8 cellular contexts compared by ENCODE assay signal in genomic region chr3:52536369-52537164, GRCh38. TPM values are rescaled to one million over a fixed set of nuclear protein-coding genes. Genes with fewer than 3 reads are reported as not detected.
A peak's percentile ranks its signal among the peaks of the same experiment; 100 is the strongest.
DNase-seq lines count a peak whose midpoint lies in the region; ATAC-seq, FAIRE-seq and TF ChIP-seq lines count a peak whose summit lies in the region.

Gene UQCC5, plus strand, starts transcription at chr3:52536605. Its CDS starts 151 bp downstream, at chr3:52536756.

- peak within 1 kb of the TSS; percentile 54 to 87 (median 62) for H3K4me3 ChIP-seq in HepG2 (replicated peaks in 1 of 3; ENCODE audit: insufficient read depth in 1 of 3, low read depth in 2 of 3, low read length in 3 of 3)

- TF ChIP-seq POLR2A in HepG2 (IDR thresholded peaks at IDR 0.05; ENCODE audit: insufficient read depth in 1 of 2, low read depth in 2 of 2, low read length in 2 of 2), result peak in 1 of 2 experiments; percentile 94; a peak in 2 of 4 replicates

- H2AFZ ChIP-seq in HepG2 (ENCODE audit: low read length), result no peak within 1 kb of the TSS

- DNase-seq in CD4-positive, alpha-beta T cell, result peak; percentile 93 to 98 (median 96)
- DNase-seq in NCI-H774 (lab: John Stamatoyannopoulos, UW) (peak; percentile 90), dermis blood vessel endothelial cell (peak; percentile 99), HepG2 (ENCODE audit: low spot score) (peak; percentile 96)
- peak; percentile 97 to 98 for DNase-seq in activated CD4-positive, alpha-beta T cell treated with anti-CD3 and anti-CD28 coated beads, Interleukin-2, amount 50 U/mL, for 48 hours
- DNase-seq in stimulated activated CD4-positive, alpha-beta T cell treated with anti-CD3 and anti-CD28 coated beads, Interleukin-2, amount 100 ng/mL, for 48 hours, result peak; percentile 94 to 95

- peak; percentile 81 for FAIRE-seq in HepG2 (lab: Jason Lieb, UNC)

- H3K27ac ChIP-seq in CD4-positive, alpha-beta T cell (ENCODE audit: low read depth, low read length), result peak within 1 kb of the TSS; percentile 71
- H3K27ac ChIP-seq in HepG2 (ENCODE audit: extremely low read length, insufficient read depth, low read length), result peak within 1 kb of the TSS; percentile 87

- POLR2A ChIA-PET in CD4-positive, alpha-beta T cell (lab: Charles Lee), result interaction anchor here (0.6 to 1.3 kb wide), 12 partner anchors 8 to 480 kb away, joined by 3 to 9 read pairs (median 4); partner anchors contain the start of genes DUSP7, GLT8D1 and SPCS1
- POLR2A ChIA-PET in HepG2 (lab: Yijun Ruan, JAX), result interaction anchor here (0.7 to 1.1 kb wide), 13 partner anchors 8 to 298 kb away, joined by 3 to 13 read pairs (median 4); partner anchors contain the start of gene TWF2

- peaks cover 60% of the 10 kb centered on the region for H3K4me1 Mint-ChIP-seq in CD4-positive, alpha-beta T cell (ENCODE audit: low read depth)

- H3K9ac ChIP-seq in HepG2 (ENCODE audit: insufficient read depth, low read depth, low read length), result peak within 1 kb of the TSS; percentile 93

- no peak for TF ChIP-seq RAD21 in HepG2 (CRISPR knock-in tag; IDR thresholded peaks at IDR 0.05)

- peak within 1 kb of the TSS; percentile 98 for H3K4me2 ChIP-seq in HepG2 (ENCODE audit: low read depth, low read length)

- TF ChIP-seq EP300 in HepG2 (IDR thresholded peaks at IDR 0.05; ENCODE audit: low read depth in 2 of 2, low read length in 2 of 2), result no peak
- no peak for TF ChIP-seq EP300 in HepG2 (CRISPR knock-in tag; IDR thresholded peaks at IDR 0.05; ENCODE audit: borderline replicate concordance)

- ATAC-seq in CD4-positive, alpha-beta T cell (ENCODE audit: poor library complexity), result peak; percentile 89
- ATAC-seq in GM19438 (IDR thresholded peaks at IDR 0.05; ENCODE audit: low read depth, unreplicated experiment), result peak; percentile 85
- ATAC-seq in HG03571 (IDR thresholded peaks at IDR 0.05; ENCODE audit: unreplicated experiment), result peak; percentile 81
- ATAC-seq in HepG2, result peak; percentile 86

- peak within 1 kb of the TSS; percentile 95 for H3K27ac Mint-ChIP-seq in CD4-positive, alpha-beta T cell

- no peaks in the 10 kb centered on the region for H3K9me3 Mint-ChIP-seq in CD4-positive, alpha-beta T cell

- in situ Hi-C loops in HepG2 (cut with HindIII; ENCODE audit: extremely low pct_ligation_motif_present, low pct_unique_long_range_greater_than_20kb), result no loop called here

- H3K4me3 Mint-ChIP-seq in CD4-positive, alpha-beta T cell, result peak within 1 kb of the TSS; percentile 99

- no peaks in the 10 kb centered on the region for H3K9me3 ChIP-seq in CD4-positive, alpha-beta T cell (ENCODE audit: control insufficient read depth, low read length)
- H3K9me3 ChIP-seq in HepG2 (ENCODE audit: low read length), result no peaks in the 10 kb centered on the region

- H4K20me1 ChIP-seq in HepG2 (ENCODE audit: insufficient read depth, low read length), result peaks cover 17% of the 10 kb centered on the region

- CTCF ChIA-PET in CD4-positive, alpha-beta T cell (lab: Charles Lee), result interaction anchor here (0.9 kb wide), 1 partner anchor 10 kb away, joined by 3 read pairs; no protein-coding TSS in a partner anchor
- CTCF ChIA-PET in HepG2 (lab: Yijun Ruan, JAX; ENCODE audit: low intra/inter-chr PET ratio, low total read pairs), result no interaction called here

- H3K27me3 ChIP-seq in CD4-positive, alpha-beta T cell (ENCODE audit: control insufficient read depth, insufficient read depth, low read length), result no peaks in the 10 kb centered on the region
- no peaks in the 10 kb centered on the region; a peak in 1 of 5 replicates for H3K27me3 ChIP-seq in HepG2 (ENCODE audit: control insufficient read depth in 1 of 2, insufficient read depth in 2 of 2, low read length in 2 of 2)

- intact Hi-C loops in CD4-positive, alpha-beta T cell (cut with DNase I, micrococcal nuclease), result loop anchor here in 1 of 2 experiments (2.0 to 10.0 kb wide), 5 partner anchors 148 to 1972 kb away; partner anchors contain the start of genes ALAS1, C3orf18, DUSP7 and HEMK1
- intact Hi-C loops in HepG2 (cut with micrococcal nuclease; ENCODE audit: unreplicated experiment), result no loop called here

- H3K4me1 ChIP-seq in HepG2 (ENCODE audit: insufficient read depth, low read length), result peaks cover 60% of the 10 kb centered on the region

- 0% methylated on average over 11 of the region's 65 CpGs for WGBS in HepG2 (ENCODE audit: low lambda C conversion rate)

- H3K27me3 Mint-ChIP-seq in CD4-positive, alpha-beta T cell, result no peaks in the 10 kb centered on the region

- BruUV-seq in HepG2 (replicated peaks; lab: Mats Ljungman, UMichigan), result no TSS peak

- peaks cover 0 to 16% of the 10 kb centered on the region in 2 experiments; a peak in 3 of 5 replicates for H3K36me3 ChIP-seq in HepG2 (replicated peaks in 1 of 2; ENCODE audit: control insufficient read depth in 1 of 2, insufficient read depth in 2 of 2, low read length in 2 of 2)

- peaks cover 58% of the 10 kb centered on the region for H3K79me2 ChIP-seq in HepG2 (ENCODE audit: insufficient read depth, low read length)

- peaks cover 32% of the 10 kb centered on the region for H3K36me3 Mint-ChIP-seq in CD4-positive, alpha-beta T cell (ENCODE audit: low read depth)

- peak; percentile 22 for TF ChIP-seq CTCF in CD4-positive, alpha-beta T cell (IDR thresholded peaks at IDR 0.05)
- peak; percentile 49 for TF ChIP-seq CTCF in HepG2 (CRISPR knock-in tag; IDR thresholded peaks at IDR 0.05)

TF ChIP-seq in HepG2, 621 proteins besides CTCF, POLR2A, EP300 and RAD21 (continues in another document):
- TF ChIP-seq SRF (IDR thresholded peaks at IDR 0.05; ENCODE audit: low read depth, low read length) (0 out of 2 replicates have a peak, but pooled peaks have one; percentile 3), GMEB2 (CRISPR knock-in tag; IDR thresholded peaks at IDR 0.05; ENCODE audit: low read depth) (no peak), NFKB2 (CRISPR knock-in tag; IDR thresholded peaks at IDR 0.05; ENCODE audit: borderline replicate concordance) (peak; percentile 94), TEF (CRISPR knock-in tag; IDR thresholded peaks at IDR 0.05) (0 out of 2 replicates have a peak, but pooled peaks have one; percentile 20), GPN1 (CRISPR knock-in tag; IDR thresholded peaks at IDR 0.05; ENCODE audit: borderline replicate concordance) (no peak), RELA (CRISPR knock-in tag; IDR thresholded peaks at IDR 0.05) (peak; percentile 25; the same call in 1 of the 2 replicates)

RNA-seq across cellular contexts. Expression of gene UQCC5, which starts in this region (rescaled TPM):
- total RNA-seq in CD4-positive, alpha-beta T cell, result 1 to 10 TPM; 2.8 to 8.3 TPM
- 1.7 and 2.7 TPM in 2 replicates for total RNA-seq in dermis blood vessel endothelial cell
- 29.5 and 33.7 TPM in 2 replicates for total RNA-seq in HepG2 (2016; rRNA removed; fragmentation: Illumina TruSeq; extraction: Trizol)
- total RNA-seq in HepG2 (2016; cell fraction: cytosol; rRNA removed; fragmentation: Illumina TruSeq; extraction: Trizol; ENCODE audit: low read depth), result 45.8 and 54.6 TPM in 2 replicates
- 26.7 and 30.2 TPM in 2 replicates for total RNA-seq in HepG2 (2016; cell fraction: insoluble cytoplasmic fraction; rRNA removed; fragmentation: Illumina TruSeq; extraction: Trizol)
- 28.0 and 35.7 TPM in 2 replicates for total RNA-seq in HepG2 (2016; cell fraction: membrane; rRNA removed; fragmentation: Illumina TruSeq; extraction: Trizol)
- 13.6 and 19.8 TPM in 2 replicates for total RNA-seq in HepG2 (2016; cell fraction: nucleus; rRNA removed; fragmentation: Illumina TruSeq; extraction: Trizol)
- polyA plus RNA-seq in HepG2 (2011; rRNA removed), result 15.4 and 15.7 TPM in 2 replicates
- polyA plus RNA-seq in HepG2 (2011; cell fraction: cytosol; rRNA removed), result 16.5 and 17.9 TPM in 2 replicates
- polyA plus RNA-seq in HepG2 (2011; cell fraction: nucleus; rRNA removed), result 23.9 and 45.2 TPM in 2 replicates
- 7.0 and 36.2 TPM in 2 replicates for polyA plus RNA-seq in HepG2 (2012)
- 58.7 and 84.5 TPM in 2 replicates for polyA plus RNA-seq in HepG2 (2016; cell fraction: cytosol; fragmentation: Illumina TruSeq; extraction: Trizol; ENCODE audit: low read depth)
- polyA plus RNA-seq in HepG2 (2016; cell fraction: insoluble cytoplasmic fraction; fragmentation: Illumina TruSeq; extraction: Trizol; ENCODE audit: low read depth), result 49.0 and 49.7 TPM in 2 replicates
- 35.2 and 53.6 TPM in 2 replicates for polyA plus RNA-seq in HepG2 (2016; cell fraction: membrane; fragmentation: Illumina TruSeq; extraction: Trizol; ENCODE audit: low read depth)
- 38.0 and 44.8 TPM in 2 replicates for polyA plus RNA-seq in HepG2 (2016; cell fraction: nucleus; fragmentation: Illumina TruSeq; extraction: Trizol; ENCODE audit: insufficient read depth, low read depth)
- polyA minus RNA-seq in HepG2 (2011; rRNA and poly(A)+ RNA removed; ENCODE audit: low replicate concordance), result 9.6 and 17.6 TPM in 2 replicates
- 5.4 and 10.7 TPM in 2 replicates for polyA minus RNA-seq in HepG2 (2011; cell fraction: cytosol; rRNA and poly(A)+ RNA removed)
- 13.0 and 14.4 TPM in 2 replicates for polyA minus RNA-seq in HepG2 (2011; cell fraction: nucleus; rRNA and poly(A)+ RNA removed)

Comparison
In these comparisons a context has a peak if more than half of its experiments do, and no peak if none do; other contexts are left out.
1. Peak in every context shown above with its lines: DNase-seq, ATAC-seq, H3K4me3 ChIP-seq and H3K27ac ChIP-seq.